Comparison of ENCODE assay signal across 2 cellular contexts in the genomic region with DNA sequence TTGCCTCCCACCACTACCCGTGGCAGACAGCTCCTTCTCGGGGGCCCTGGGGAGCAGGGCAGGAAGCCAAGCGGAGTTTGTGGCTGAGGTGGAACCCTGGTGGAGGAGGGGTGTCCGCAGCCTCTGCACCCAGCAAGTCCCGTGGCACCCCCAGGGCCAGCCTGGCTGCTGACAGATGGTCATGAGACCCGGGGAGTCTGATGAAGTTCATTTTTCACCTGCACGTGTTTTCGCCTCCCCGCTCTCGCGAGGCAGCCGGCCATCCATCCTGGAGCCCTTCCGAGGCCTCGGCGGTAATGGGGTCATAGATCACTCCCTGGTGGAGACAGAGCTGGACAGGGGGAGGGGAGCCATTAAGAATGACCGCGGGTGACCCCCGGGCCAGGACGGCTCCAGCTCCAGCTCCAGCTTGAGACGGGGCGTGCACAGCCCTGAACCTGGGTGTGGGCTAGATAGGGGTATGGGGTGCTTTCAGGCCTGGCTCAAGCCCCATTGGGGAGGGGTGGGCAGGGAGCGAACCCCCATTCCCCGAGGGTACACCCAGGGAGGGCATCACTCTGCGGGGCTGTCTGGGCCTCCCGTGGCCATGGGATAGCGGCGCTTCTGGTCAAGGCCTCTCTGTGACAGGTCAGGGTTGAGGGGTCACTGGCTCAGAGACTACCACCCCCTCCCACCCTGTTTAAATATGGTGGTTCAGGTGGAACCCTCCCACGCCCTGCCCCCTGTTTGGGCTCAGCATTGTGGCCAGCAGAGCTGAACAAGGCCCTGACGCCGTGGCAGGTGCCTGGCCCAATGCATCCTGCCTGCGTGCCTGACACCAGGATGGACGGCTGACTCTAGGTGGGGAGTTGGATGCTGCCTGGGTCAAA.
TF ChIP-seq lines count a peak whose summit lies in the region.

No MANE protein-coding gene starts in this region.

TF ChIP-seq in K562, 482 proteins besides CTCF, POLR2A, EP300 and RAD21 (continued from another document and continues in another):
- TF ChIP-seq, protein P1, sequence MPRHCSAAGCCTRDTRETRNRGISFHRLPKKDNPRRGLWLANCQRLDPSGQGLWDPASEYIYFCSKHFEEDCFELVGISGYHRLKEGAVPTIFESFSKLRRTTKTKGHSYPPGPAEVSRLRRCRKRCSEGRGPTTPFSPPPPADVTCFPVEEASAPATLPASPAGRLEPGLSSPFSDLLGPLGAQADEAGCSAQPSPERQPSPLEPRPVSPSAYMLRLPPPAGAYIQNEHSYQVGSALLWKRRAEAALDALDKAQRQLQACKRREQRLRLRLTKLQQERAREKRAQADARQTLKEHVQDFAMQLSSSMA (CRISPR knock-in tag; IDR thresholded peaks at IDR 0.05): no peak
- TF ChIP-seq FOXA1 (IDR thresholded peaks at IDR 0.05; ENCODE audit: borderline replicate concordance): no peak
- TF ChIP-seq, protein P2, sequence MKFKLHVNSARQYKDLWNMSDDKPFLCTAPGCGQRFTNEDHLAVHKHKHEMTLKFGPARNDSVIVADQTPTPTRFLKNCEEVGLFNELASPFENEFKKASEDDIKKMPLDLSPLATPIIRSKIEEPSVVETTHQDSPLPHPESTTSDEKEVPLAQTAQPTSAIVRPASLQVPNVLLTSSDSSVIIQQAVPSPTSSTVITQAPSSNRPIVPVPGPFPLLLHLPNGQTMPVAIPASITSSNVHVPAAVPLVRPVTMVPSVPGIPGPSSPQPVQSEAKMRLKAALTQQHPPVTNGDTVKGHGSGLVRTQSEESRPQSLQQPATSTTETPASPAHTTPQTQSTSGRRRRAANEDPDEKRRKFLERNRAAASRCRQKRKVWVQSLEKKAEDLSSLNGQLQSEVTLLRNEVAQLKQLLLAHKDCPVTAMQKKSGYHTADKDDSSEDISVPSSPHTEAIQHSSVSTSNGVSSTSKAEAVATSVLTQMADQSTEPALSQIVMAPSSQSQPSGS (CRISPR knock-in tag; IDR thresholded peaks at IDR 0.05): no peak
- TF ChIP-seq, protein P3, sequence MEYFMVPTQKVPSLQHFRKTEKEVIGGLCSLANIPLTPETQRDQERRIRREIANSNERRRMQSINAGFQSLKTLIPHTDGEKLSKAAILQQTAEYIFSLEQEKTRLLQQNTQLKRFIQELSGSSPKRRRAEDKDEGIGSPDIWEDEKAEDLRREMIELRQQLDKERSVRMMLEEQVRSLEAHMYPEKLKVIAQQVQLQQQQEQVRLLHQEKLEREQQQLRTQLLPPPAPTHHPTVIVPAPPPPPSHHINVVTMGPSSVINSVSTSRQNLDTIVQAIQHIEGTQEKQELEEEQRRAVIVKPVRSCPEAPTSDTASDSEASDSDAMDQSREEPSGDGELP (CRISPR knock-in tag; IDR thresholded peaks at IDR 0.05; ENCODE audit: borderline replicate concordance): 0 out of 2 replicates have a peak, but pooled peaks have one; percentile 18

TF ChIP-seq in HepG2, 621 proteins besides CTCF, POLR2A, EP300 and RAD21 (continued from another document and continues in another):
- TF ChIP-seq, protein P4, sequence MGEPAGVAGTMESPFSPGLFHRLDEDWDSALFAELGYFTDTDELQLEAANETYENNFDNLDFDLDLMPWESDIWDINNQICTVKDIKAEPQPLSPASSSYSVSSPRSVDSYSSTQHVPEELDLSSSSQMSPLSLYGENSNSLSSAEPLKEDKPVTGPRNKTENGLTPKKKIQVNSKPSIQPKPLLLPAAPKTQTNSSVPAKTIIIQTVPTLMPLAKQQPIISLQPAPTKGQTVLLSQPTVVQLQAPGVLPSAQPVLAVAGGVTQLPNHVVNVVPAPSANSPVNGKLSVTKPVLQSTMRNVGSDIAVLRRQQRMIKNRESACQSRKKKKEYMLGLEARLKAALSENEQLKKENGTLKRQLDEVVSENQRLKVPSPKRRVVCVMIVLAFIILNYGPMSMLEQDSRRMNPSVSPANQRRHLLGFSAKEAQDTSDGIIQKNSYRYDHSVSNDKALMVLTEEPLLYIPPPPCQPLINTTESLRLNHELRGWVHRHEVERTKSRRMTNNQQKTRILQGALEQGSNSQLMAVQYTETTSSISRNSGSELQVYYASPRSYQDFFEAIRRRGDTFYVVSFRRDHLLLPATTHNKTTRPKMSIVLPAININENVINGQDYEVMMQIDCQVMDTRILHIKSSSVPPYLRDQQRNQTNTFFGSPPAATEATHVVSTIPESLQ (CRISPR knock-in tag; conservative IDR thresholded peaks at IDR 0.05): no peak
- peak; percentile 73 for TF ChIP-seq PPARG (CRISPR knock-in tag; conservative IDR thresholded peaks at IDR 0.05)
- TF ChIP-seq SETDB1 (CRISPR knock-in tag; IDR thresholded peaks at IDR 0.05; ENCODE audit: borderline replicate concordance): no peak
- no peak for TF ChIP-seq ZNF354B (CRISPR knock-in tag; IDR thresholded peaks at IDR 0.05)
- TF ChIP-seq ZC3H4 (CRISPR knock-in tag; IDR thresholded peaks at IDR 0.05; ENCODE audit: borderline replicate concordance): no peak
- no peak for TF ChIP-seq ZNF816 (CRISPR knock-in tag; IDR thresholded peaks at IDR 0.05; ENCODE audit: borderline replicate concordance)
- no peak for TF ChIP-seq PRMT3 (CRISPR knock-in tag; IDR thresholded peaks at IDR 0.05; ENCODE audit: borderline replicate concordance, low read depth)
- TF ChIP-seq, protein P5, sequence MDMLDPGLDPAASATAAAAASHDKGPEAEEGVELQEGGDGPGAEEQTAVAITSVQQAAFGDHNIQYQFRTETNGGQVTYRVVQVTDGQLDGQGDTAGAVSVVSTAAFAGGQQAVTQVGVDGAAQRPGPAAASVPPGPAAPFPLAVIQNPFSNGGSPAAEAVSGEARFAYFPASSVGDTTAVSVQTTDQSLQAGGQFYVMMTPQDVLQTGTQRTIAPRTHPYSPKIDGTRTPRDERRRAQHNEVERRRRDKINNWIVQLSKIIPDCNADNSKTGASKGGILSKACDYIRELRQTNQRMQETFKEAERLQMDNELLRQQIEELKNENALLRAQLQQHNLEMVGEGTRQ (IDR thresholded peaks at IDR 0.05; ENCODE audit: low read depth, low read length): no peak
- TF ChIP-seq, protein P5 (CRISPR knock-in tag; IDR thresholded peaks at IDR 0.05; ENCODE audit: borderline replicate concordance): no peak
- no peak for TF ChIP-seq FOXK1 (CRISPR knock-in tag; IDR thresholded peaks at IDR 0.05; ENCODE audit: borderline replicate concordance, low read depth)
- peak; percentile 57; the same call in 1 of the 2 replicates for TF ChIP-seq KDM1A (CRISPR knock-in tag; IDR thresholded peaks at IDR 0.05)
- no peak for TF ChIP-seq PAF1 (CRISPR knock-in tag; IDR thresholded peaks at IDR 0.05)
- TF ChIP-seq, protein P6, sequence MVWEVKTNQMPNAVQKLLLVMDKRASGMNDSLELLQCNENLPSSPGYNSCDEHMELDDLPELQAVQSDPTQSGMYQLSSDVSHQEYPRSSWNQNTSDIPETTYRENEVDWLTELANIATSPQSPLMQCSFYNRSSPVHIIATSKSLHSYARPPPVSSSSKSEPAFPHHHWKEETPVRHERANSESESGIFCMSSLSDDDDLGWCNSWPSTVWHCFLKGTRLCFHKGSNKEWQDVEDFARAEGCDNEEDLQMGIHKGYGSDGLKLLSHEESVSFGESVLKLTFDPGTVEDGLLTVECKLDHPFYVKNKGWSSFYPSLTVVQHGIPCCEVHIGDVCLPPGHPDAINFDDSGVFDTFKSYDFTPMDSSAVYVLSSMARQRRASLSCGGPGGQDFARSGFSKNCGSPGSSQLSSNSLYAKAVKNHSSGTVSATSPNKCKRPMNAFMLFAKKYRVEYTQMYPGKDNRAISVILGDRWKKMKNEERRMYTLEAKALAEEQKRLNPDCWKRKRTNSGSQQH (CRISPR knock-in tag; IDR thresholded peaks at IDR 0.05; ENCODE audit: low read depth): no peak; the same call in 1 of the 2 replicates
- TF ChIP-seq ZNF468 (CRISPR knock-in tag; IDR thresholded peaks at IDR 0.05): no peak
- TF ChIP-seq, protein P7, sequence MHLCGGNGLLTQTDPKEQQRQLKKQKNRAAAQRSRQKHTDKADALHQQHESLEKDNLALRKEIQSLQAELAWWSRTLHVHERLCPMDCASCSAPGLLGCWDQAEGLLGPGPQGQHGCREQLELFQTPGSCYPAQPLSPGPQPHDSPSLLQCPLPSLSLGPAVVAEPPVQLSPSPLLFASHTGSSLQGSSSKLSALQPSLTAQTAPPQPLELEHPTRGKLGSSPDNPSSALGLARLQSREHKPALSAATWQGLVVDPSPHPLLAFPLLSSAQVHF (CRISPR knock-in tag; IDR thresholded peaks at IDR 0.05): no peak
- TF ChIP-seq, protein P8, sequence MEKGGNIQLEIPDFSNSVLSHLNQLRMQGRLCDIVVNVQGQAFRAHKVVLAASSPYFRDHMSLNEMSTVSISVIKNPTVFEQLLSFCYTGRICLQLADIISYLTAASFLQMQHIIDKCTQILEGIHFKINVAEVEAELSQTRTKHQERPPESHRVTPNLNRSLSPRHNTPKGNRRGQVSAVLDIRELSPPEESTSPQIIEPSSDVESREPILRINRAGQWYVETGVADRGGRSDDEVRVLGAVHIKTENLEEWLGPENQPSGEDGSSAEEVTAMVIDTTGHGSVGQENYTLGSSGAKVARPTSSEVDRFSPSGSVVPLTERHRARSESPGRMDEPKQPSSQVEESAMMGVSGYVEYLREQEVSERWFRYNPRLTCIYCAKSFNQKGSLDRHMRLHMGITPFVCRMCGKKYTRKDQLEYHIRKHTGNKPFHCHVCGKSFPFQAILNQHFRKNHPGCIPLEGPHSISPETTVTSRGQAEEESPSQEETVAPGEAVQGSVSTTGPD (CRISPR knock-in tag; IDR thresholded peaks at IDR 0.05): no peak
- TF ChIP-seq ZNF253 (CRISPR knock-in tag; IDR thresholded peaks at IDR 0.05; ENCODE audit: borderline replicate concordance): no peak
- no peak for TF ChIP-seq ZFP62 (CRISPR knock-in tag; IDR thresholded peaks at IDR 0.05)
- TF ChIP-seq XBP1 (CRISPR knock-in tag; IDR thresholded peaks at IDR 0.05): no peak
- TF ChIP-seq ZNF30 (CRISPR knock-in tag; IDR thresholded peaks at IDR 0.05): 0 out of 2 replicates have a peak, but pooled peaks have one; percentile 52
- TF ChIP-seq ZNF563 (CRISPR knock-in tag; IDR thresholded peaks at IDR 0.05): no peak
- no peak for TF ChIP-seq ZNF337 (CRISPR knock-in tag; IDR thresholded peaks at IDR 0.05; ENCODE audit: borderline replicate concordance, low read depth)
- no peak for TF ChIP-seq ZNF343 (CRISPR knock-in tag; IDR thresholded peaks at IDR 0.05)
- TF ChIP-seq NFIC (IDR thresholded peaks at IDR 0.05; ENCODE audit: low read length): no peak
- TF ChIP-seq GFI1 (CRISPR knock-in tag; IDR thresholded peaks at IDR 0.05; ENCODE audit: borderline replicate concordance): 0 out of 2 replicates have a peak, but pooled peaks have one; percentile 30
- TF ChIP-seq, protein P9, sequence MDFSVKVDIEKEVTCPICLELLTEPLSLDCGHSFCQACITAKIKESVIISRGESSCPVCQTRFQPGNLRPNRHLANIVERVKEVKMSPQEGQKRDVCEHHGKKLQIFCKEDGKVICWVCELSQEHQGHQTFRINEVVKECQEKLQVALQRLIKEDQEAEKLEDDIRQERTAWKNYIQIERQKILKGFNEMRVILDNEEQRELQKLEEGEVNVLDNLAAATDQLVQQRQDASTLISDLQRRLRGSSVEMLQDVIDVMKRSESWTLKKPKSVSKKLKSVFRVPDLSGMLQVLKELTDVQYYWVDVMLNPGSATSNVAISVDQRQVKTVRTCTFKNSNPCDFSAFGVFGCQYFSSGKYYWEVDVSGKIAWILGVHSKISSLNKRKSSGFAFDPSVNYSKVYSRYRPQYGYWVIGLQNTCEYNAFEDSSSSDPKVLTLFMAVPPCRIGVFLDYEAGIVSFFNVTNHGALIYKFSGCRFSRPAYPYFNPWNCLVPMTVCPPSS (IDR thresholded peaks at IDR 0.05): no peak
- TF ChIP-seq, protein P10, sequence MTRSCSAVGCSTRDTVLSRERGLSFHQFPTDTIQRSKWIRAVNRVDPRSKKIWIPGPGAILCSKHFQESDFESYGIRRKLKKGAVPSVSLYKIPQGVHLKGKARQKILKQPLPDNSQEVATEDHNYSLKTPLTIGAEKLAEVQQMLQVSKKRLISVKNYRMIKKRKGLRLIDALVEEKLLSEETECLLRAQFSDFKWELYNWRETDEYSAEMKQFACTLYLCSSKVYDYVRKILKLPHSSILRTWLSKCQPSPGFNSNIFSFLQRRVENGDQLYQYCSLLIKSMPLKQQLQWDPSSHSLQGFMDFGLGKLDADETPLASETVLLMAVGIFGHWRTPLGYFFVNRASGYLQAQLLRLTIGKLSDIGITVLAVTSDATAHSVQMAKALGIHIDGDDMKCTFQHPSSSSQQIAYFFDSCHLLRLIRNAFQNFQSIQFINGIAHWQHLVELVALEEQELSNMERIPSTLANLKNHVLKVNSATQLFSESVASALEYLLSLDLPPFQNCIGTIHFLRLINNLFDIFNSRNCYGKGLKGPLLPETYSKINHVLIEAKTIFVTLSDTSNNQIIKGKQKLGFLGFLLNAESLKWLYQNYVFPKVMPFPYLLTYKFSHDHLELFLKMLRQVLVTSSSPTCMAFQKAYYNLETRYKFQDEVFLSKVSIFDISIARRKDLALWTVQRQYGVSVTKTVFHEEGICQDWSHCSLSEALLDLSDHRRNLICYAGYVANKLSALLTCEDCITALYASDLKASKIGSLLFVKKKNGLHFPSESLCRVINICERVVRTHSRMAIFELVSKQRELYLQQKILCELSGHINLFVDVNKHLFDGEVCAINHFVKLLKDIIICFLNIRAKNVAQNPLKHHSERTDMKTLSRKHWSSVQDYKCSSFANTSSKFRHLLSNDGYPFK (CRISPR knock-in tag; IDR thresholded peaks at IDR 0.05; ENCODE audit: borderline replicate concordance): peak; percentile 41; the same call in 1 of the 2 replicates
- TF ChIP-seq, protein P11, sequence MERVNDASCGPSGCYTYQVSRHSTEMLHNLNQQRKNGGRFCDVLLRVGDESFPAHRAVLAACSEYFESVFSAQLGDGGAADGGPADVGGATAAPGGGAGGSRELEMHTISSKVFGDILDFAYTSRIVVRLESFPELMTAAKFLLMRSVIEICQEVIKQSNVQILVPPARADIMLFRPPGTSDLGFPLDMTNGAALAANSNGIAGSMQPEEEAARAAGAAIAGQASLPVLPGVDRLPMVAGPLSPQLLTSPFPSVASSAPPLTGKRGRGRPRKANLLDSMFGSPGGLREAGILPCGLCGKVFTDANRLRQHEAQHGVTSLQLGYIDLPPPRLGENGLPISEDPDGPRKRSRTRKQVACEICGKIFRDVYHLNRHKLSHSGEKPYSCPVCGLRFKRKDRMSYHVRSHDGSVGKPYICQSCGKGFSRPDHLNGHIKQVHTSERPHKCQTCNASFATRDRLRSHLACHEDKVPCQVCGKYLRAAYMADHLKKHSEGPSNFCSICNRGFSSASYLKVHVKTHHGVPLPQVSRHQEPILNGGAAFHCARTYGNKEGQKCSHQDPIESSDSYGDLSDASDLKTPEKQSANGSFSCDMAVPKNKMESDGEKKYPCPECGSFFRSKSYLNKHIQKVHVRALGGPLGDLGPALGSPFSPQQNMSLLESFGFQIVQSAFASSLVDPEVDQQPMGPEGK (CRISPR knock-in tag; IDR thresholded peaks at IDR 0.05): peak; percentile 70
- TF ChIP-seq NR2F6 (IDR thresholded peaks at IDR 0.05): peak; percentile 71
- TF ChIP-seq NR2F6 (CRISPR knock-in tag; IDR thresholded peaks at IDR 0.05): peak; percentile 77
- TF ChIP-seq, protein P2 (CRISPR knock-in tag; IDR thresholded peaks at IDR 0.05): no peak; the same call in 1 of the 2 replicates
